ENCODE assay signal across 18 cellular contexts in the genomic region with DNA sequence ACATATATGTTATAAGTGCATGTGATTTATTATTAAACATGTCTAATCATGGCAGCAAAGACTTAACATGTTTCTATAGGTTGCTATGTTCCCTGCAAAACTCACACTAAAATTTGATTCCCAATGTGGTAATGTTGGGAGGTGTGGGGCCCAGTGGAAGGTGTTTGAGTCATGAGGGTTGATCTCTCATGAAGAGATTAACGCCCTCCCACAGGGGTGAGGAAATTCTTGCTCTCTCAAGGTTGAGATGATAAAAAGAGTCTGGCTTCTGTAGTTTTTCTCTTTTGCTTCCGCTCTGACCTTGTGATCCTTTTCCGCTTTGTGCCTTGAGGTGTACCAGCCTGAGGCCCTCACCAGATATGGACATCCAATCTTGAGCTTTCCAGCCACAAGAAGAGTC.
"Had no signal": no experiment of that assay in that cellular context is flagged by ENCODE, and none has a peak within 500 bp of the region (broad histone marks: within the 10 kb centered on the region; RNA-seq: fewer than 3 reads in every experiment).

No MANE protein-coding gene starts in this region.

- H3K36me3 Mint-ChIP-seq: activated naive CD4-positive, alpha-beta T cell treated with anti-CD3 and anti-CD28 coated beads, Interleukin-2, amount 10 ng/mL, durations not matched to agents 7 days and 5 days; type B pancreatic cell had no signal

- H3K9me3 Mint-ChIP-seq: activated CD4-positive, alpha-beta T cell treated with anti-CD3 and anti-CD28 coated beads, Interleukin-2, amount 10 ng/mL, durations not matched to agents 7 days and 5 days; activated naive CD4-positive, alpha-beta T cell treated with anti-CD3 and anti-CD28 coated beads, Interleukin-2, amount 10 ng/mL, durations not matched to agents 7 days and 5 days; activated T-cell treated with anti-CD3 and anti-CD28 coated beads, Interleukin-2, amount 50 U/mL, for 4 hours; nephron; type B pancreatic cell had no signal

- H3K4me1 Mint-ChIP-seq: activated CD4-positive, alpha-beta T cell treated with anti-CD3 and anti-CD28 coated beads, Interleukin-2, amount 10 ng/mL, durations not matched to agents 7 days and 5 days; activated naive CD4-positive, alpha-beta T cell treated with anti-CD3 and anti-CD28 coated beads, Interleukin-2, amount 10 ng/mL, durations not matched to agents 7 days and 5 days; nephron had no signal

- H3K27me3 Mint-ChIP-seq: activated CD4-positive, alpha-beta T cell treated with anti-CD3 and anti-CD28 coated beads, Interleukin-2, amount 10 ng/mL, durations not matched to agents 7 days and 5 days; activated naive CD4-positive, alpha-beta T cell treated with anti-CD3 and anti-CD28 coated beads, Interleukin-2, amount 10 ng/mL, durations not matched to agents 7 days and 5 days; type B pancreatic cell had no signal

- H3K9me3 ChIP-seq: esophagus squamous epithelium, lower lobe of right lung, psoas muscle, stomach had no signal

- H3K4me3 ChIP-seq: esophagus squamous epithelium, heart right ventricle, lower lobe of right lung, psoas muscle, skin epidermis, stomach had no signal

- DNase-seq: activated CD4-positive, alpha-beta T cell treated with anti-CD3 and anti-CD28 coated beads, Interleukin-2, amount 10 ng/mL, durations not matched to agents 7 days and 5 days; activated CD4-positive, CD25-positive, alpha-beta regulatory T cell; activated CD8-positive, alpha-beta memory T cell treated with anti-CD3 and anti-CD28 coated beads, Interleukin-2, amount 50 U/mL, for 4 hours; activated effector memory CD4-positive, alpha-beta T cell treated with Interleukin-2 at 50 U/mL for 16 hours; activated naive CD4-positive, alpha-beta T cell treated with anti-CD3 and anti-CD28 coated beads, Interleukin-2, amount 10 ng/mL, durations not matched to agents 7 days and 5 days; activated T-cell treated with anti-CD3 and anti-CD28 coated beads, Interleukin-2, amount 50 U/mL, for 4 hours; effector CD8-positive, alpha-beta T cell; esophagus squamous epithelium; heart right ventricle; lower lobe of right lung; midbrain; psoas muscle; stimulated activated CD4-positive, alpha-beta T cell treated with anti-CD3 and anti-CD28 coated beads, Interleukin-15, amount 100 ng/mL, for 24 hours; stimulated activated CD4-positive, alpha-beta T cell treated with anti-CD3 and anti-CD28 coated beads, Interleukin-2, amount 100 ng/mL, for 48 hours; stomach had no signal

- H3K4me1 ChIP-seq: esophagus squamous epithelium, heart right ventricle, lower lobe of right lung, psoas muscle, stomach had no signal

- H3K27ac ChIP-seq: esophagus squamous epithelium, heart right ventricle, lower lobe of right lung, psoas muscle, skin epidermis, stomach had no signal

- H3K27me3 ChIP-seq: esophagus squamous epithelium, heart right ventricle, stomach had no signal

- H3K4me3 Mint-ChIP-seq: activated CD4-positive, alpha-beta T cell treated with anti-CD3 and anti-CD28 coated beads, Interleukin-2, amount 10 ng/mL, durations not matched to agents 7 days and 5 days; activated naive CD4-positive, alpha-beta T cell treated with anti-CD3 and anti-CD28 coated beads, Interleukin-2, amount 10 ng/mL, durations not matched to agents 7 days and 5 days; activated T-cell treated with anti-CD3 and anti-CD28 coated beads, Interleukin-2, amount 50 U/mL, for 4 hours; nephron; type B pancreatic cell had no signal

- H3K36me3 ChIP-seq: esophagus squamous epithelium, heart right ventricle, lower lobe of right lung, stomach had no signal

- H3K27ac Mint-ChIP-seq: activated CD4-positive, alpha-beta T cell treated with anti-CD3 and anti-CD28 coated beads, Interleukin-2, amount 10 ng/mL, durations not matched to agents 7 days and 5 days; activated naive CD4-positive, alpha-beta T cell treated with anti-CD3 and anti-CD28 coated beads, Interleukin-2, amount 10 ng/mL, durations not matched to agents 7 days and 5 days; type B pancreatic cell had no signal
